ENCODE assay signal across 15 cellular contexts in the genomic region with DNA sequence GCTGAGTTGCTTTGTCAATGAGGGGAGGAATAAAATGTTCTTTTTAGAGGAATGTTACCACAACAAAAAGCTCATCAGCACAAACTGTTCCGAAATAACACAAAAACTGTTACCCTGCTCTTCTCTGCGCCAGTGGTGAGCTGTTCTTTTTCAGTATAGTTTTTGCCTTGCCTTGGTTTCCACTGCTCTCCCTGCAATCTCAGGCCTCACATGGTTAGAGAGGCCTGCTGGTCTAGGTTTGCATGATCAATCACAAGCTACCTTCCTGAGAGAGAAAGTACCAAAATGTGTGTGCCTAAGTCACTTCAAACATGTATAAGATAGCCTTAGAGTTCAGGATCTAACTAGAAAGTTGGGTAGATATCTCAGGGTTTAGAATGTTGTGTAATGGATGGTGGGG.
A peak's percentile ranks its signal among the peaks of the same experiment; 100 is the strongest.
DNase-seq lines count a peak whose midpoint lies in the region; ATAC-seq and TF ChIP-seq lines count a peak whose summit lies in the region.
"Had no signal": no experiment of that assay in that cellular context is flagged by ENCODE, and none has a peak within 500 bp of the region (broad histone marks: within the 10 kb centered on the region; RNA-seq: fewer than 3 reads in every experiment).

No MANE protein-coding gene starts in this region.

- peaks cover 72% of the 10 kb centered on the region for H3K4me1 Mint-ChIP-seq in activated CD8-positive, alpha-beta T cell treated with anti-CD3 and anti-CD28 coated beads for 36 hours (ENCODE audit: low read depth)
- peaks cover 10% of the 10 kb centered on the region for H3K4me1 Mint-ChIP-seq in memory B cell
- H3K4me1 Mint-ChIP-seq: neural progenitor cell had no signal

- intact Hi-C loops in activated CD8-positive, alpha-beta T cell treated with anti-CD3 and anti-CD28 coated beads for 36 hours (cut with micrococcal nuclease) = no loop called here

- H3K4me3 Mint-ChIP-seq in activated CD8-positive, alpha-beta T cell treated with anti-CD3 and anti-CD28 coated beads for 36 hours = peak overlapping the region; percentile 29
- no peak overlapping the region for H3K4me3 Mint-ChIP-seq in memory B cell
- H3K4me3 Mint-ChIP-seq: neural progenitor cell had no signal

- peaks cover 35% of the 10 kb centered on the region for H3K36me3 Mint-ChIP-seq in activated CD8-positive, alpha-beta T cell treated with anti-CD3 and anti-CD28 coated beads for 36 hours (ENCODE audit: low read depth)
- H3K36me3 Mint-ChIP-seq in memory B cell = peaks cover 21% of the 10 kb centered on the region

- no peaks in the 10 kb centered on the region for H3K27me3 Mint-ChIP-seq in activated CD8-positive, alpha-beta T cell treated with anti-CD3 and anti-CD28 coated beads for 36 hours
- H3K27me3 Mint-ChIP-seq in memory B cell = no peaks in the 10 kb centered on the region

- ATAC-seq in activated CD8-positive, alpha-beta T cell treated with anti-CD3 and anti-CD28 coated beads for 36 hours = peak; percentile 67
- no peak for ATAC-seq in memory B cell (ENCODE audit: low read depth)
- no peak for ATAC-seq in HG02981 (IDR thresholded peaks at IDR 0.05; ENCODE audit: unreplicated experiment)

- H3K9me3 Mint-ChIP-seq in activated CD8-positive, alpha-beta T cell treated with anti-CD3 and anti-CD28 coated beads for 36 hours = no peaks in the 10 kb centered on the region
- no peaks in the 10 kb centered on the region for H3K9me3 Mint-ChIP-seq in memory B cell
- H3K9me3 Mint-ChIP-seq: neural progenitor cell had no signal

- peak; percentile 38 for DNase-seq in stimulated activated CD4-positive, alpha-beta T cell treated with anti-CD3 and anti-CD28 coated beads, Interleukin-15, amount 100 ng/mL, for 24 hours
- no peak for DNase-seq in stimulated activated CD4-positive, alpha-beta T cell treated with anti-CD3 and anti-CD28 coated beads, Interleukin-4, amount 100 ng/mL, for 1 hour
- DNase-seq in activated CD8-positive, alpha-beta T cell treated with anti-CD3 and anti-CD28 coated beads for 36 hours = peak; percentile 37
- DNase-seq in memory B cell (ENCODE audit: low spot score in 2 of 2) (no peak), AML-193 (lab: John Stamatoyannopoulos, UW) (no peak), DMS53 (lab: John Stamatoyannopoulos, UW) (no peak), HUDEP-2 (lab: John Stamatoyannopoulos, UW; ENCODE audit: unreplicated experiment in 76 of 76) (no peak)
- DNase-seq: hippocampal formation, kidney, NCI-H187 treated with DMSO at 0.1 percent for 48 hours, NCI-H510A, Right ventricle myocardium superior, spleen had no signal

- TF ChIP-seq CTCF in activated CD8-positive, alpha-beta T cell treated with anti-CD3 and anti-CD28 coated beads for 36 hours (IDR thresholded peaks at IDR 0.05) = no peak

- peak overlapping the region; percentile 88 for H3K27ac Mint-ChIP-seq in activated CD8-positive, alpha-beta T cell treated with anti-CD3 and anti-CD28 coated beads for 36 hours
- peak overlapping the region; percentile 72 for H3K27ac Mint-ChIP-seq in memory B cell

- CTCF ChIA-PET in activated CD8-positive, alpha-beta T cell treated with anti-CD3 and anti-CD28 coated beads for 36 hours (lab: Charles Lee) = interaction anchor here (1.0 to 5.7 kb wide), 5 partner anchors 11 to 135 kb away, joined by 3 to 42 read pairs (median 4); partner anchors contain the start of gene STIM1

- POLR2A ChIA-PET in activated CD8-positive, alpha-beta T cell treated with anti-CD3 and anti-CD28 coated beads for 36 hours (lab: Charles Lee) = interaction anchor here (0.6 to 2.9 kb wide), 8 partner anchors 10 to 115 kb away, joined by 3 to 14 read pairs (median 3); partner anchors contain the start of gene STIM1

Comparison
In these comparisons a context has a peak if more than half of its experiments do, and no peak if none do; other contexts are left out.
1. DNase-seq: peak in stimulated activated CD4-positive, alpha-beta T cell treated with anti-CD3 and anti-CD28 coated beads, Interleukin-15, amount 100 ng/mL, for 24 hours (single experiment) and activated CD8-positive, alpha-beta T cell treated with anti-CD3 and anti-CD28 coated beads for 36 hours (single experiment); none in stimulated activated CD4-positive, alpha-beta T cell treated with anti-CD3 and anti-CD28 coated beads, Interleukin-4, amount 100 ng/mL, for 1 hour (single experiment), memory B cell (0 of 2), AML-193 (0 of 2), DMS53 (single experiment) and HUDEP-2 (0 of 76).